ENCODE assay signal across 1 cellular context in the genomic region with DNA sequence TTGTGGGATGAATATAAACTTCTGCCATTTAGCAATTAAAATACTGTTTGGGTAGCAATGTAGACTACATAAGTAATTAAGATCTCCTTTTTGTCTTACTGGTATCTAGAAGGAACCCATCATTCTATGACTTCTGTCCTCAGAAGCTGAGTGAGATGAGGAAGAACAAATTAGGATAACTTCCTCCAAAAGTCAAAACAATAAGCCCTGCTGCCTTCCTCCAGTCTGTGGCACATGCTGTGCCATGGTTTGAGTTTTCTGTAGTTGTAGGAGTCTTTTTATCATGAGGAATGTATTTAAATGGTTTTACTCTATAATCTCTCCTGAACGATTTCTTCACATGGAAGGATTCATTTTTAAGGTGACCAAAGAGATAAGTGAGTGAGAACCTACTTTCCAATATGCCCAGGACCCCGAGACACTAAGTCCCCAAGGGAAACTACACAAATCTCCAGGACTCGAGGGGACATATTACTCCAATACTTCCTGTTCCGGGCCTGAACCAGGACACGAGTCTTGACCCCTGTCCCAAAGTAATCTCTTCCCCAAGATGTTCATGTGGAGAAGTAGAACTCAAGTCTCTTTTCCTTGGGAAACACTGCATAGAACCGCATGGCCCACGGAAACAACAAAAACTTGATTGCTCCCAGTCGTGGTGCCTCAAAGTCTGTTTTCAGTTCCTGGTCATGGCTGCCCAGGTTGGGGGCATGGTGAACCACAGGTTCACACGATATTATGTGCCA.
TF ChIP-seq lines count a peak whose summit lies in the region.

No MANE protein-coding gene starts in this region.

TF ChIP-seq in IMR-90, 13 proteins besides CTCF, POLR2A, EP300 and RAD21:
- TF ChIP-seq RCOR1 (IDR thresholded peaks at IDR 0.05; ENCODE audit: insufficient replicate concordance, low read length) (no peak), SMC3 (IDR thresholded peaks at IDR 0.05; ENCODE audit: low read depth, low read length) (no peak), CEBPB (IDR thresholded peaks at IDR 0.05; ENCODE audit: low read depth, low read length) (no peak)
- TF ChIP-seq, protein P1, sequence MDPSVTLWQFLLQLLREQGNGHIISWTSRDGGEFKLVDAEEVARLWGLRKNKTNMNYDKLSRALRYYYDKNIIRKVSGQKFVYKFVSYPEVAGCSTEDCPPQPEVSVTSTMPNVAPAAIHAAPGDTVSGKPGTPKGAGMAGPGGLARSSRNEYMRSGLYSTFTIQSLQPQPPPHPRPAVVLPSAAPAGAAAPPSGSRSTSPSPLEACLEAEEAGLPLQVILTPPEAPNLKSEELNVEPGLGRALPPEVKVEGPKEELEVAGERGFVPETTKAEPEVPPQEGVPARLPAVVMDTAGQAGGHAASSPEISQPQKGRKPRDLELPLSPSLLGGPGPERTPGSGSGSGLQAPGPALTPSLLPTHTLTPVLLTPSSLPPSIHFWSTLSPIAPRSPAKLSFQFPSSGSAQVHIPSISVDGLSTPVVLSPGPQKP (IDR thresholded peaks at IDR 0.05; ENCODE audit: borderline replicate concordance, low read depth, low read length), result no peak
TF ChIP-seq in IMR-90: peak in this region for 0.
